In the genomic region with DNA sequence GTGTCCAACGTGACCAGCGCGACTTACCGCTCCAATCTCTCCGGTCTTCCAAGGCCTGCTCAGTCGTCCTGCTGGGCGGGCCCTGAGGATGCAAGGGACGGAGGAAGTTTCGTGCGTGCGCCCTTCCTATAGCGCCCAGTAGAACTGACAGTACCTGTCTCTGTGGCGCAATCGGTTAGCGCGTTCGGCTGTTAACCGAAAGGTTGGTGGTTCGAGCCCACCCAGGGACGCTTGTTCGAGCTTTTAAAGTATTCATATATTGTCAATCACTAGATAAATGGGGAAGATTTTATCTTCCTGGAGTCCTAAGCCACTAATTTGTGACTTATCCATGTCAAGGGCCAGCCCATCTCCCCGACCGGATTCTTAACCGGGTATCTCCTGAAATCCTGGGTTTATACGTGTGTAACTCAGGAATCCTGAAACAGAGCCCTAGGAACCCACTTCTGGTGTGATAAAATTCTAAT, we compare ENCODE assay signal across 8 cellular contexts. TPM values are rescaled to one million over a fixed set of nuclear protein-coding genes. Genes with fewer than 3 reads are reported as not detected.
DNase-seq lines count a peak whose midpoint lies in the region; ATAC-seq and TF ChIP-seq lines count a peak whose summit lies in the region.
"Not testable (repeated sequence)": the region's sequence is repeated elsewhere in the genome, so short reads cannot be mapped to it uniquely, and the experiment has no call there.

No MANE protein-coding gene starts in this region.

- not testable (repeated sequence) for H3K9me3 ChIP-seq in psoas muscle

- 4 to 6% (median 4%) methylated on average over 9 to 25 of the region's 25 CpGs for WGBS in psoas muscle, 3 donors

- H3K27me3 ChIP-seq in psoas muscle (ENCODE audit: insufficient read depth in 3 of 3, low read length in 2 of 3), result not testable (repeated sequence)

- ATAC-seq in psoas muscle, result not testable (repeated sequence)

- not testable (repeated sequence) for H3K4me1 ChIP-seq in psoas muscle

- intact Hi-C loops in psoas muscle (cut with DNase I), result not testable (repeated sequence)

- H3K4me3 ChIP-seq in psoas muscle, result peak overlapping the region; percentile 32

- H3K27ac ChIP-seq in psoas muscle, result not testable (repeated sequence)

- TF ChIP-seq CTCF in psoas muscle (IDR thresholded peaks at IDR 0.05), result not testable (repeated sequence)

- DNase-seq in DMS79 treated with DMSO at 0.1 percent for 48 hours (lab: John Stamatoyannopoulos, UW), result peak; percentile 2
- peak; percentile 12 for DNase-seq in NCI-H1092 treated with DMSO at 0.1 percent for 48 hours (lab: John Stamatoyannopoulos, UW)
- DNase-seq in T-helper 9 cell, result peak; percentile 52
- peak; percentile 22 to 47 for DNase-seq in activated T-helper 1 cell treated with anti-CD3 and anti-CD28 coated beads, Interleukin-2, amount 50 U/mL, for 16 hours (ENCODE audit: low read depth in 1 of 2, low spot score in 1 of 2)
- DNase-seq in ecto neural progenitor cell (ENCODE audit: low spot score), result peak; percentile 52
- DNase-seq in islet precursor cell, result peak; percentile 72
- peak; percentile 19 to 50 for DNase-seq in psoas muscle
- DNase-seq in stimulated activated naive CD4-positive, alpha-beta T cell treated with Interleukin-2 at 50 U/mL for 16 hours (lab: John Stamatoyannopoulos, UW), result peak; percentile 46

- H3K36me3 ChIP-seq in psoas muscle (ENCODE audit: insufficient read depth in 1 of 2, low read depth in 1 of 2), result not testable (repeated sequence)

RNA-seq across cellular contexts. Expression of gene PPIAL4G, which starts 46.0 kb away (rescaled TPM):
- not detected for total RNA-seq in psoas muscle
- not detected for polyA plus RNA-seq in psoas muscle

Comparison
In these comparisons a context has a peak if more than half of its experiments do, and no peak if none do; other contexts are left out.
1. DNase-seq: peak in every context shown above with its lines; median percentile 72 in islet precursor cell; 52 in T-helper 9 cell; 52 in ecto neural progenitor cell; 46 in stimulated activated naive CD4-positive, alpha-beta T cell treated with Interleukin-2 at 50 U/mL for 16 hours; 34 in activated T-helper 1 cell treated with anti-CD3 and anti-CD28 coated beads, Interleukin-2, amount 50 U/mL, for 16 hours; 34 in psoas muscle; 12 in NCI-H1092 treated with DMSO at 0.1 percent for 48 hours; 2 in DMS79 treated with DMSO at 0.1 percent for 48 hours.